ENCODE assay signal across 16 cellular contexts in the genomic region with DNA sequence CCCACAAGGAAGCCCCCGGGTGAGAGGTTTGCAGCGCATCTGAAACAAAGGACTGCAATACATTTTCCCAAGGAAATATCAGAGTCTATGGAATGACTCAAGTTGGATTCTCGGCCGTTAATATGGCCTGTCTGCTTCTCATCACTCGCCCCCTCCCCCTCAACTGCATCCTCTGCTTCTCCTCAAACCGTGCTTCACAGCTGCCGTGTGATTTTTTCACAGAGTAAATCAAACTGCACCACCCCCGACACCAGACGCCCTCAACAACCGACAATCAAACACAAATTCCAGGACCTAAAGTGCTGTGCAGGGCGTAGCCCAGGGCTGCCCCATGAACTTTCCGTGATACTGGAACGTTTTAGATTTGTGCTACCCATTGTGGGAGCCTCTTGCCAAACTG.
DNase-seq lines count a peak whose midpoint lies in the region; ATAC-seq and TF ChIP-seq lines count a peak whose summit lies in the region.
"Had no signal": no experiment of that assay in that cellular context is flagged by ENCODE, and none has a peak within 500 bp of the region (broad histone marks: within the 10 kb centered on the region; RNA-seq: fewer than 3 reads in every experiment).

No MANE protein-coding gene starts in this region.

- H3K4ac ChIP-seq in mesenchymal stem cell (ENCODE audit: low read depth in 1 of 2, low read length in 2 of 2): no peak overlapping the region

- peak overlapping the region; percentile 10 for H2AK5ac ChIP-seq in mesenchymal stem cell (ENCODE audit: low read length, severe bottlenecking)

- 18% methylated on average over 13 of the region's 13 CpGs for WGBS in mesenchymal stem cell
- WGBS in smooth muscle cell (ENCODE audit: low lambda C conversion rate): 24% methylated on average over 13 of the region's 13 CpGs

- H4K8ac ChIP-seq in mesenchymal stem cell (ENCODE audit: low read length): no peak overlapping the region

- no peak overlapping the region for H4K91ac ChIP-seq in mesenchymal stem cell (ENCODE audit: low read length)

- H3K27me3 ChIP-seq in WERI-Rb-1 (ENCODE audit: insufficient read depth, low read depth, severe bottlenecking): no peaks in the 10 kb centered on the region
- H3K27me3 ChIP-seq in mesenchymal stem cell (ENCODE audit: control insufficient read depth in 1 of 2, insufficient read depth in 1 of 2, low read length in 2 of 2): no peaks in the 10 kb centered on the region
- H3K27me3 ChIP-seq in smooth muscle cell (ENCODE audit: low read depth): no peaks in the 10 kb centered on the region

- H3K23ac ChIP-seq in mesenchymal stem cell (ENCODE audit: low read length in 2 of 2): no peak overlapping the region

- CTCF ChIA-PET in GM10248 (lab: Yijun Ruan, JAX): interaction anchor here (1.0 to 1.5 kb wide), 4 partner anchors 13 to 858 kb away, joined by 3 to 5 read pairs (median 3); no protein-coding TSS in a partner anchor

- H3K27ac ChIP-seq in WERI-Rb-1: peak overlapping the region; percentile 67
- H3K27ac ChIP-seq in mesenchymal stem cell (ENCODE audit: low read length, poor library complexity, severe bottlenecking): no peak overlapping the region
- H3K27ac ChIP-seq in smooth muscle cell (ENCODE audit: low read depth): no peak overlapping the region
- H3K27ac ChIP-seq: HL-60 had no signal

- peak; percentile 3 for DNase-seq in GM10248 (ENCODE audit: extremely low spot score)
- DNase-seq in WERI-Rb-1: no peak
- DNase-seq in mesenchymal stem cell: peak; percentile 26
- DNase-seq in smooth muscle cell (lab: John Stamatoyannopoulos, UW; ENCODE audit: unreplicated experiment): no peak
- DNase-seq in activated naive CD4-positive, alpha-beta T cell (lab: John Stamatoyannopoulos, UW): no peak
- no peak for DNase-seq in GDM1 (lab: John Stamatoyannopoulos, UW)
- DNase-seq: AML-193, Caco-2, NCI-H146, NCI-H2107, NCI-H446, NCI-H748 treated with DMSO at 0.1 percent for 48 hours, Right ventricle myocardium superior had no signal

- H3K14ac ChIP-seq in mesenchymal stem cell (ENCODE audit: low read length in 2 of 2): no peak overlapping the region

- H3K9ac ChIP-seq in mesenchymal stem cell (ENCODE audit: low read length) (no peak overlapping the region), smooth muscle cell (ENCODE audit: low read depth) (no peak overlapping the region)

- TF ChIP-seq CTCF in GM10248 (IDR thresholded peaks at IDR 0.05; ENCODE audit: control extremely low read depth, extremely low read depth, low read depth, missing control alignments): no peak
- TF ChIP-seq CTCF in WERI-Rb-1 (IDR thresholded peaks at IDR 0.05; ENCODE audit: low read depth, low read length): no peak
- TF ChIP-seq CTCF in smooth muscle cell (IDR thresholded peaks at IDR 0.05; ENCODE audit: borderline replicate concordance, insufficient read depth, poor library complexity, severe bottlenecking): no peak

- H3K4me3 ChIP-seq in WERI-Rb-1 (ENCODE audit: low read depth, low read length): no peak overlapping the region
- no peak overlapping the region for H3K4me3 ChIP-seq in mesenchymal stem cell (ENCODE audit: insufficient read depth in 1 of 2, low read depth in 1 of 2, low read length in 2 of 2)
- H3K4me3 ChIP-seq in smooth muscle cell: no peak overlapping the region
- H3K4me3 ChIP-seq: GM23338 had no signal

- no peak overlapping the region for H2BK120ac ChIP-seq in mesenchymal stem cell (ENCODE audit: low read depth, low read length)

- peaks cover 19% of the 10 kb centered on the region for H3F3A ChIP-seq in smooth muscle cell (ENCODE audit: low read depth)

- H2BK5ac ChIP-seq in mesenchymal stem cell (ENCODE audit: low read depth, low read length, poor library complexity, severe bottlenecking): no peak overlapping the region

- H3K36me3 ChIP-seq in WERI-Rb-1 (peaks cover 4% of the 10 kb centered on the region; the same call in 1 of the 2 replicates), mesenchymal stem cell (ENCODE audit: control insufficient read depth in 1 of 2, insufficient read depth in 2 of 2, low read depth in 1 of 2, low read length in 2 of 2) (peaks cover 0 to 14% of the 10 kb centered on the region in 2 experiments), smooth muscle cell (ENCODE audit: low read depth) (no peaks in the 10 kb centered on the region)

- H2AFZ ChIP-seq in mesenchymal stem cell (ENCODE audit: low read depth, low read length) (no peak overlapping the region), smooth muscle cell (ENCODE audit: low read depth) (no peak overlapping the region)
- H2AFZ ChIP-seq: GM23338 had no signal

- H3K79me2 ChIP-seq in smooth muscle cell (ENCODE audit: low read depth): no peaks in the 10 kb centered on the region

- H4K20me1 ChIP-seq in smooth muscle cell (ENCODE audit: low read depth): no peaks in the 10 kb centered on the region

- H3K4me1 ChIP-seq in mesenchymal stem cell (ENCODE audit: control insufficient read depth, insufficient read depth, low read depth, low read length) (peaks cover 20% of the 10 kb centered on the region), smooth muscle cell (ENCODE audit: low read depth) (peaks cover 17% of the 10 kb centered on the region)
- H3K4me1 ChIP-seq: Caco-2 had no signal

- H3K9me3 ChIP-seq in WERI-Rb-1 (ENCODE audit: severe bottlenecking) (no peaks in the 10 kb centered on the region), mesenchymal stem cell (ENCODE audit: control insufficient read depth, low read length) (no peaks in the 10 kb centered on the region), smooth muscle cell (replicated peaks; ENCODE audit: low read depth) (no peaks in the 10 kb centered on the region)
- H3K9me3 ChIP-seq: Caco-2 had no signal

- H2BK15ac ChIP-seq in mesenchymal stem cell (ENCODE audit: low read depth, poor library complexity, severe bottlenecking): no peak overlapping the region

- no peak overlapping the region for H2BK12ac ChIP-seq in mesenchymal stem cell (ENCODE audit: low read length in 2 of 2)

- ATAC-seq in GM21529 (IDR thresholded peaks at IDR 0.05; ENCODE audit: unreplicated experiment): no peak
- ATAC-seq: GM23338 had no signal

- POLR2A ChIA-PET in GM10248 (lab: Yijun Ruan, JAX): no interaction called here

- H3K18ac ChIP-seq in mesenchymal stem cell (ENCODE audit: low read depth in 1 of 2, low read length in 2 of 2): peak overlapping the region in 1 of 2 experiments; percentile 34

- H3K4me2 ChIP-seq in mesenchymal stem cell (ENCODE audit: low read length, poor library complexity, severe bottlenecking) (no peak overlapping the region), smooth muscle cell (peak overlapping the region; percentile 73)
- H3K4me2 ChIP-seq: GM23338 had no signal

- H3K79me1 ChIP-seq in mesenchymal stem cell (replicated peaks; ENCODE audit: low read length, poor library complexity, severe bottlenecking): peaks cover 34% of the 10 kb centered on the region

Comparison
In these comparisons a context has a peak if more than half of its experiments do, and no peak if none do; other contexts are left out.
1. DNase-seq: peak in GM10248 (single experiment) and mesenchymal stem cell (single experiment); none in WERI-Rb-1 (single experiment), smooth muscle cell (single experiment), activated naive CD4-positive, alpha-beta T cell (0 of 4) and GDM1 (single experiment).